Comparison of ENCODE assay signal across 8 cellular contexts in genomic region chr2:88690591-88691338, GRCh38. TPM values are rescaled to one million over a fixed set of nuclear protein-coding genes. Genes with fewer than 3 reads are reported as not detected.
DNase-seq lines count a peak whose midpoint lies in the region; ATAC-seq, FAIRE-seq and TF ChIP-seq lines count a peak whose summit lies in the region.

No MANE protein-coding gene starts in this region.

- H3K36me3 ChIP-seq in endothelial cell of umbilical vein (ENCODE audit: control insufficient read depth in 2 of 2, extremely low read depth in 1 of 2, insufficient read depth in 2 of 2, low read length in 2 of 2) (no peaks in the 10 kb centered on the region), neural cell (ENCODE audit: insufficient read depth, low read length) (no peaks in the 10 kb centered on the region)

- BruUV-seq in endothelial cell of umbilical vein (replicated peaks; lab: Mats Ljungman, UMichigan) = TSS peak; percentile 83

- peak overlapping the region; percentile 20 to 83 (median 68) for H3K4me3 ChIP-seq in endothelial cell of umbilical vein (replicated peaks in 1 of 3; ENCODE audit: insufficient read depth in 1 of 3, low read depth in 1 of 3, low read length in 3 of 3)
- H3K4me3 ChIP-seq in neural cell (ENCODE audit: low read length) = peak overlapping the region; percentile 96

- TF ChIP-seq CTCF in CD14-positive monocyte (IDR thresholded peaks at IDR 0.05) (no peak), endothelial cell of umbilical vein (IDR thresholded peaks at IDR 0.05; ENCODE audit: extremely low read depth in 1 of 2, insufficient read depth in 1 of 2, low read depth in 1 of 2, low read length in 2 of 2) (peak in 1 of 2 donors; percentile 13), neural cell (IDR thresholded peaks at IDR 0.05; ENCODE audit: poor library complexity, severe bottlenecking) (no peak), type B pancreatic cell (conservative IDR thresholded peaks at IDR 0.05) (no peak)

- H3F3A ChIP-seq in neural cell (ENCODE audit: insufficient read depth, low read length, poor library complexity, severe bottlenecking) = no peaks in the 10 kb centered on the region

- no peak for FAIRE-seq in endothelial cell of umbilical vein (lab: Jason Lieb, UNC)

- H3K27me3 Mint-ChIP-seq in CD14-positive monocyte (ENCODE audit: low read depth in 3 of 3) (peaks cover 0 to 4% (median 3%) of the 10 kb centered on the region in 3 donors), type B pancreatic cell (no peaks in the 10 kb centered on the region)

- H3K9ac ChIP-seq in endothelial cell of umbilical vein (replicated peaks; ENCODE audit: extremely low read depth, insufficient read depth, low read length) = peak overlapping the region; percentile 67
- H3K9ac ChIP-seq in neural cell (ENCODE audit: low read length) = peak overlapping the region; percentile 62

- H3K4me3 Mint-ChIP-seq in CD14-positive monocyte (peak overlapping the region; percentile 90 to 93), type B pancreatic cell (peak overlapping the region; percentile 99)

- DNase-seq in CD14-positive monocyte (ENCODE audit: low spot score) = no peak
- DNase-seq in HuH-7 (ENCODE audit: low spot score) = peak; percentile 31
- DNase-seq in activated CD4-positive, alpha-beta T cell treated with anti-CD3 and anti-CD28 coated beads for 48 hours = peak; percentile 70
- no peak for DNase-seq in endothelial cell of umbilical vein (ENCODE audit: low read depth, low spot score)
- DNase-seq in type B pancreatic cell (ENCODE audit: extremely low spot score, unreplicated experiment) = peak; percentile 69
- no peak for DNase-seq in NCI-H2107 (lab: John Stamatoyannopoulos, UW)

- H3K79me2 ChIP-seq in endothelial cell of umbilical vein (ENCODE audit: control insufficient read depth, insufficient read depth, low read length) = peaks cover 37% of the 10 kb centered on the region
- peaks cover 31% of the 10 kb centered on the region for H3K79me2 ChIP-seq in neural cell (replicated peaks; ENCODE audit: insufficient read depth, low read length)

- TF ChIP-seq RAD21 in neural cell (conservative IDR thresholded peaks at IDR 0.05) = no peak

- POLR2A ChIA-PET in endothelial cell of umbilical vein (lab: Charles Lee) = interaction anchor here (1.5 kb wide), 1 partner anchor 47 kb away, joined by 4 read pairs; no protein-coding TSS in a partner anchor

- intact Hi-C loops in CD14-positive monocyte (cut with micrococcal nuclease) = loop anchor here (2.0 to 5.0 kb wide), 3 partner anchors 62 to 98 kb away; partner anchors contain the start of gene EIF2AK3 (in 1 of the 2)
- intact Hi-C loops in endothelial cell of umbilical vein (cut with micrococcal nuclease) = loop anchor here (1.0 to 5.0 kb wide), 5 partner anchors 47 to 227 kb away; partner anchors contain the start of gene EIF2AK3

- H3K27me3 ChIP-seq in endothelial cell of umbilical vein (ENCODE audit: control insufficient read depth in 2 of 2, insufficient read depth in 2 of 2, low read length in 2 of 2) = no peaks in the 10 kb centered on the region
- H3K27me3 ChIP-seq in neural cell (ENCODE audit: insufficient read depth, low read depth, low read length) = no peaks in the 10 kb centered on the region

- dilution Hi-C loops in endothelial cell of umbilical vein (cut with MboI; ENCODE audit: extremely low pct_ligation_motif_present, low sequenced_read_pairs) = no loop called here

- H3K27ac Mint-ChIP-seq in CD14-positive monocyte (peak overlapping the region; percentile 91 to 96 (median 95)), type B pancreatic cell (peak overlapping the region; percentile 98)

- no peaks in the 10 kb centered on the region for H3K9me2 ChIP-seq in neural cell (ENCODE audit: insufficient read depth, low read length)

- H3K9me3 ChIP-seq in endothelial cell of umbilical vein (replicated peaks; ENCODE audit: control insufficient read depth, insufficient read depth, low read length) (no peaks in the 10 kb centered on the region), neural cell (ENCODE audit: low read length) (no peaks in the 10 kb centered on the region)

- no peak for TF ChIP-seq POLR2A in endothelial cell of umbilical vein (IDR thresholded peaks at IDR 0.05; ENCODE audit: low read depth, low read length)

- H3K36me3 Mint-ChIP-seq in CD14-positive monocyte (peaks cover 3% of the 10 kb centered on the region in 2 donors), type B pancreatic cell (peaks cover 4% of the 10 kb centered on the region)

- H3K4me2 ChIP-seq in endothelial cell of umbilical vein (ENCODE audit: insufficient read depth, low read length) (peak overlapping the region; percentile 74), neural cell (ENCODE audit: low read length) (peak overlapping the region; percentile 90)

- H3K9me1 ChIP-seq in endothelial cell of umbilical vein (replicated peaks; ENCODE audit: control insufficient read depth, extremely low read depth, insufficient read depth, low read length) = no peaks in the 10 kb centered on the region

- no peak for TF ChIP-seq EP300 in neural cell (conservative IDR thresholded peaks at IDR 0.05; ENCODE audit: poor library complexity, severe bottlenecking)

- H3K4me1 ChIP-seq in endothelial cell of umbilical vein (ENCODE audit: control insufficient read depth, extremely low read depth, insufficient read depth, low read length) = peaks cover 13% of the 10 kb centered on the region

- H3K27ac ChIP-seq in endothelial cell of umbilical vein (ENCODE audit: insufficient read depth, low read depth, low read length) (peak overlapping the region; percentile 59), neural cell (ENCODE audit: low read length) (peak overlapping the region; percentile 70)

- H3K4me1 Mint-ChIP-seq in CD14-positive monocyte (peaks cover 41% of the 10 kb centered on the region), type B pancreatic cell (ENCODE audit: unreplicated experiment) (peaks cover 47% of the 10 kb centered on the region)

- H3K9me3 Mint-ChIP-seq in CD14-positive monocyte (peaks cover 0 to 14% (median 6%) of the 10 kb centered on the region in 7 donors), type B pancreatic cell (peaks cover 6% of the 10 kb centered on the region)

- H4K20me1 ChIP-seq in endothelial cell of umbilical vein (replicated peaks; ENCODE audit: control insufficient read depth, extremely low read depth, insufficient read depth, low read length) (no peaks in the 10 kb centered on the region), neural cell (ENCODE audit: insufficient read depth) (no peaks in the 10 kb centered on the region)

- CTCF ChIA-PET in endothelial cell of umbilical vein (lab: Charles Lee) = interaction anchor here (1.3 to 2.3 kb wide), 4 partner anchors 19 to 47 kb away, joined by 4 to 11 read pairs (median 8); no protein-coding TSS in a partner anchor

- H2AFZ ChIP-seq in endothelial cell of umbilical vein (ENCODE audit: low read depth, low read length) (peak overlapping the region; percentile 88), neural cell (ENCODE audit: low read depth, low read length) (peak overlapping the region; percentile 87)

- ATAC-seq in GM19397 (IDR thresholded peaks at IDR 0.05; ENCODE audit: unreplicated experiment) = peak; percentile 0

TF ChIP-seq in endothelial cell of umbilical vein, 7 proteins besides CTCF, POLR2A, EP300 and RAD21:
- TF ChIP-seq GATA2 (IDR thresholded peaks at IDR 0.05; ENCODE audit: insufficient read depth, insufficient read length, low read depth, low read length) (no peak), FOS (IDR thresholded peaks at IDR 0.05; ENCODE audit: borderline replicate concordance, insufficient read depth, low read length) (no peak), JUN (IDR thresholded peaks at IDR 0.05; ENCODE audit: borderline replicate concordance, insufficient read depth, insufficient read length, low read depth) (no peak), EZH2 (IDR thresholded peaks at IDR 0.05; ENCODE audit: borderline replicate concordance, low read depth, low read length, severe bottlenecking) (no peak), POLR2AphosphoS5 (IDR thresholded peaks at IDR 0.05; ENCODE audit: insufficient read depth, low read depth, low read length) (no peak), MYC (IDR thresholded peaks at IDR 0.05; ENCODE audit: low read depth, low read length) (no peak)
- TF ChIP-seq, protein P1, sequence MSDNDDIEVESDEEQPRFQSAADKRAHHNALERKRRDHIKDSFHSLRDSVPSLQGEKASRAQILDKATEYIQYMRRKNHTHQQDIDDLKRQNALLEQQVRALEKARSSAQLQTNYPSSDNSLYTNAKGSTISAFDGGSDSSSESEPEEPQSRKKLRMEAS (IDR thresholded peaks at IDR 0.05; ENCODE audit: insufficient read depth, insufficient read length) = no peak

RNA-seq across cellular contexts. Expression of gene RPIA, which starts 0.7 kb away (rescaled TPM):
- polyA plus RNA-seq in CD14-positive monocyte = 10 to 100 TPM; 17.9 to 23.1 TPM
- total RNA-seq in endothelial cell of umbilical vein = 29.8 and 30.3 TPM in 2 replicates
- polyA plus RNA-seq in endothelial cell of umbilical vein = 14.0 and 15.7 TPM in 2 replicates
- polyA plus RNA-seq in endothelial cell of umbilical vein (2011; cell fraction: cytosol; rRNA removed) = 20.8 and 22.5 TPM in 2 replicates
- polyA plus RNA-seq in endothelial cell of umbilical vein (2011; cell fraction: nucleus; rRNA removed) = 12.2 and 13.2 TPM in 2 replicates
- polyA plus RNA-seq in endothelial cell of umbilical vein (2012) = 25.7 and 26.9 TPM in 2 replicates
- polyA minus RNA-seq in endothelial cell of umbilical vein = 17.6 and 20.3 TPM in 2 replicates
- 6.6 TPM for polyA minus RNA-seq in endothelial cell of umbilical vein (2011; cell fraction: cytosol; rRNA and poly(A)+ RNA removed)
- 4.4 and 5.8 TPM in 2 replicates for polyA minus RNA-seq in endothelial cell of umbilical vein (2011; cell fraction: nucleus; rRNA and poly(A)+ RNA removed)
- 8.3 and 9.7 TPM in 2 replicates for polyA plus RNA-seq in neural cell
- 14.1 and 16.1 TPM in 2 replicates for polyA minus RNA-seq in neural cell
- 27.3 and 27.6 TPM in 2 replicates for total RNA-seq in type B pancreatic cell (ENCODE audit: low replicate concordance)

Comparison
In these comparisons a context has a peak if more than half of its experiments do, and no peak if none do; other contexts are left out.
1. DNase-seq: peak in HuH-7 (single experiment), activated CD4-positive, alpha-beta T cell treated with anti-CD3 and anti-CD28 coated beads for 48 hours (single experiment) and type B pancreatic cell (single experiment); none in CD14-positive monocyte (single experiment), endothelial cell of umbilical vein (single experiment) and NCI-H2107 (single experiment).